Comparison of ENCODE assay signal across 24 cellular contexts in the genomic region with DNA sequence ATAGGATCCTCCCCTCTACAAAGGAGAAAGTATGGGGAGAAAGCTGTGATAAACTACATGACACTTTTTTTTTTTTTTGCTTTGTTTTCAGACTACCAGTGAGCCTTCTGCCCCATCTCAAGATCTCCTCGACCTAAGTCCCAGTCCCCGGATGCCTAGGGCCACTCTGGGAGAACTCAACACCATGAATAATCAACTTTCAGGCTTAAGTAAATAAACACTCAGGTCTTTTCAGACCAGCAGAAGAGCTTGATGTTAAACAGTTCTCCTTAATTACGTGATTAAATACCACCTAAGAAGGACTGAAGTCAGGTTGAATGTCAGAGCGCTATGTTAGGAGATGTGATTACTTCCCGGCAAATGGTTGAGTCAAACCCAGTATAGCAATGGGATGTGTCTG. TPM values are rescaled to one million over a fixed set of nuclear protein-coding genes. Genes with fewer than 3 reads are reported as not detected.
"Had no signal": no experiment of that assay in that cellular context is flagged by ENCODE, and none has a peak within 500 bp of the region (broad histone marks: within the 10 kb centered on the region; RNA-seq: fewer than 3 reads in every experiment).

No MANE protein-coding gene starts in this region.

- H3K27me3 ChIP-seq: breast epithelium, Peyer's patch, SJCRH30 had no signal

- H3K27ac ChIP-seq: breast epithelium, Peyer's patch, RWPE1, SJCRH30 had no signal

- DNase-seq: activated CD4-positive, alpha-beta T cell treated with anti-CD3 and anti-CD28 coated beads for 48 hours; activated CD4-positive, alpha-beta T cell treated with anti-CD3 and anti-CD28 coated beads, Interleukin-2, amount 50 U/mL, for 4 hours; activated CD4-positive, CD25-positive, alpha-beta regulatory T cell treated with anti-CD3 and anti-CD28 coated beads, Interleukin-2, amount 50 U/mL, for 72 hours; activated CD8-positive, alpha-beta memory T cell treated with anti-CD3 and anti-CD28 coated beads, Interleukin-2, amount 50 U/mL, for 48 hours; activated CD8-positive, alpha-beta T cell treated with anti-CD3 and anti-CD28 coated beads, Interleukin-2, amount 10 ng/mL, durations not matched to agents 7 days and 5 days; activated naive CD4-positive, alpha-beta T cell; activated T-cell treated with anti-CD3 and anti-CD28 coated beads, Interleukin-2, amount 50 U/mL, for 1 hour; aorta; caudate nucleus; NCI-H1092; NCI-H1417; NCI-H1930; NCI-H345; NCI-H510A; NCI-H526 treated with DMSO at 0.1 percent for 48 hours; NCI-H82; OCI-M1; Peyer's patch; Right ventricle myocardium superior had no signal

- ATAC-seq: activated CD8-positive, alpha-beta T cell treated with anti-CD3 and anti-CD28 coated beads, Interleukin-2, amount 10 ng/mL, durations not matched to agents 7 days and 5 days; SK-N-SH treated with all-trans-retinoic acid at 6 μM for 48 hours; WTC11 had no signal

- H3K4me1 ChIP-seq: breast epithelium had no signal

- H3K9me3 ChIP-seq: breast epithelium, Peyer's patch, SJCRH30 had no signal

- H3K4me3 ChIP-seq: breast epithelium, Peyer's patch, SJCRH30 had no signal

- H3K36me3 ChIP-seq: breast epithelium, SJCRH30 had no signal

RNA-seq across cellular contexts. Expression of a gene that starts 36.4 kb away (rescaled TPM):
- total RNA-seq: activated CD8-positive, alpha-beta T cell treated with anti-CD3 and anti-CD28 coated beads, Interleukin-2, amount 10 ng/mL, durations not matched to agents 7 days and 5 days had no signal
